ENCODE assay signal across 2 cellular contexts in genomic region chr20:62238569-62239277, GRCh38.
TF ChIP-seq lines count a peak whose summit lies in the region.

No MANE protein-coding gene starts in this region.

TF ChIP-seq in K562, 482 proteins besides CTCF, POLR2A, EP300 and RAD21:
- TF ChIP-seq MAX (CRISPR knock-in tag; IDR thresholded peaks at IDR 0.05) (peak; percentile 12; the same call in 1 of the 2 replicates), NFE2L1 (tag; IDR thresholded peaks at IDR 0.05; ENCODE audit: borderline replicate concordance, low read depth) (no peak), RBBP5 (IDR thresholded peaks at IDR 0.05; ENCODE audit: borderline replicate concordance, insufficient read depth, low read length, poor library complexity, severe bottlenecking) (peak; percentile 13), VEZF1 (CRISPR knock-in tag; IDR thresholded peaks at IDR 0.05) (0 out of 2 replicates have a peak, but pooled peaks have one; percentile 6), UBTF (IDR thresholded peaks at IDR 0.05; ENCODE audit: borderline replicate concordance in 1 of 2, low read depth in 2 of 2, low read length in 2 of 2) (0 out of 4 replicates have a peak, but pooled peaks of 1 of the 2 experiments have one; percentile 46), GABPA (tag; conservative IDR thresholded peaks at IDR 0.05; ENCODE audit: low read depth) (peak; percentile 84), SIN3A (IDR thresholded peaks at IDR 0.05; ENCODE audit: borderline replicate concordance in 2 of 2, control insufficient read depth in 1 of 2, low read depth in 2 of 2, low read length in 2 of 2) (0 out of 4 replicates have a peak, but pooled peaks of 1 of the 2 experiments have one; percentile 11), SAP30 (IDR thresholded peaks at IDR 0.05; ENCODE audit: borderline replicate concordance, insufficient read depth, low read depth, low read length, poor library complexity, severe bottlenecking) (peak; percentile 8), ZBTB7A (IDR thresholded peaks at IDR 0.05; ENCODE audit: borderline replicate concordance, control insufficient read depth, low read depth, low read length) (peak; percentile 83; the same call in 1 of the 2 replicates), FOXP1 (CRISPR knock-in tag; IDR thresholded peaks at IDR 0.05) (peak; percentile 57; the same call in 1 of the 2 replicates), PHF8 (IDR thresholded peaks at IDR 0.05; ENCODE audit: borderline replicate concordance, low read length) (peak; percentile 6; the same call in 1 of the 2 replicates), RBFOX2 (IDR thresholded peaks at IDR 0.05; ENCODE audit: low read depth, low read length) (peak; percentile 26), NEUROD1 (IDR thresholded peaks at IDR 0.05; ENCODE audit: borderline replicate concordance, low read depth, low read length, partially characterized antibody) (no peak), ZHX1 (conservative IDR thresholded peaks at IDR 0.05; ENCODE audit: low read length) (no peak), FOSL1 (tag; conservative IDR thresholded peaks at IDR 0.05) (0 out of 2 replicates have a peak, but pooled peaks have one; percentile 6), FOXA3 (CRISPR knock-in tag; conservative IDR thresholded peaks at IDR 0.05 in 1 of 2, IDR thresholded peaks at IDR 0.05 in 1 of 2) (0 out of 4 replicates have a peak, but pooled peaks of 1 of the 2 experiments have one; percentile 29), SAFB2 (IDR thresholded peaks at IDR 0.05; ENCODE audit: borderline replicate concordance, low read depth, low read length, severe bottlenecking) (no peak), ELF1 (tag; IDR thresholded peaks at IDR 0.05) (peak; percentile 58; the same call in 1 of the 2 replicates), E2F6 (IDR thresholded peaks at IDR 0.05; ENCODE audit: borderline replicate concordance in 1 of 2, extremely low read depth in 1 of 2, insufficient read depth in 1 of 2, insufficient read length in 1 of 2, low read depth in 1 of 2, low read length in 1 of 2, poor library complexity in 1 of 2, severe bottlenecking in 1 of 2) (peak in 1 of 2 experiments; percentile 6), ZFX (CRISPR knock-in tag; IDR thresholded peaks at IDR 0.05) (peak; percentile 60)

TF ChIP-seq in liver, 16 proteins besides CTCF, POLR2A, EP300 and RAD21:
- TF ChIP-seq ZBTB33 (IDR thresholded peaks at IDR 0.05) (no peak), MAX (IDR thresholded peaks at IDR 0.05) (no peak), HNF4G (IDR thresholded peaks at IDR 0.05) (no peak), REST (IDR thresholded peaks at IDR 0.05) (no peak), NR2F2 (IDR thresholded peaks at IDR 0.05) (no peak), RXRA (IDR thresholded peaks at IDR 0.05) (no peak), EGR1 (IDR thresholded peaks at IDR 0.05; ENCODE audit: low read depth in 2 of 2) (no peak), ATF3 (IDR thresholded peaks at IDR 0.05) (no peak), HNF4A (conservative IDR thresholded peaks at IDR 0.05) (no peak), JUND (IDR thresholded peaks at IDR 0.05) (no peak), FOXA2 (IDR thresholded peaks at IDR 0.05) (no peak), TAF1 (conservative IDR thresholded peaks at IDR 0.05) (no peak), YY1 (IDR thresholded peaks at IDR 0.05) (no peak), GABPA (IDR thresholded peaks at IDR 0.05 in 1 of 2, conservative IDR thresholded peaks at IDR 0.05 in 1 of 2) (no peak), FOXA1 (IDR thresholded peaks at IDR 0.05) (no peak)
